ENCODE assay signal across 10 cellular contexts in the genomic region with DNA sequence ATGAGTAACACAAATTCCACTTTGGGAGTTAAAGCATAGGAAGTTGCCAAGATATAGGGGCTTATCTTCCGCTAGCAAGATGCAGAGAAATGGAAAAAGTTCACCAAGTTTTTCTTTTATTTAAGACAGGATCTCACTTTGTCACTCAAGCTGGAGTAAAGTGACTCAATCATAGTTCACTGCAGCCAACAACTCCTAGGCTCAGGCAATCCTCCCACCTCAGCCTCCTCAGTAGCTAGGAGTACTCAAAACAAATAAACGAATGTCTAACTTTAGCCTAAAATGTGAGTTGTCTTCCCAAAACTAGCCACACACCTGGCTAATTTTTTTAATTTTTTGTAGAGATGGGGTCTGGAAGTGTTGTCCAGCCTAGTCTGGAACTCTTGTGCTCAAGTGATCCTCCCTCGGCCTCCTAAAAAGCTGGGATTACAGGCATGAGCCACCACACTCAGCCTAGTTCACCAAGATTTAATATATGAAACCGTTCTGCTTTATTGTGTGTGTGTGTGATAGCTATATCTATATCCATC. TPM values are rescaled to one million over a fixed set of nuclear protein-coding genes. Genes with fewer than 3 reads are reported as not detected.
A peak's percentile ranks its signal among the peaks of the same experiment; 100 is the strongest.
DNase-seq lines count a peak whose midpoint lies in the region; ATAC-seq lines count a peak whose summit lies in the region.
"Had no signal": no experiment of that assay in that cellular context is flagged by ENCODE, and none has a peak within 500 bp of the region (broad histone marks: within the 10 kb centered on the region; RNA-seq: fewer than 3 reads in every experiment).

No MANE protein-coding gene starts in this region.

- no peak overlapping the region for H3K4me3 Mint-ChIP-seq in CD4-positive, alpha-beta memory T cell
- no peak overlapping the region for H3K4me3 Mint-ChIP-seq in central memory CD8-positive, alpha-beta T cell
- H3K4me3 Mint-ChIP-seq in naive thymus-derived CD4-positive, alpha-beta T cell, result no peak overlapping the region
- H3K4me3 Mint-ChIP-seq: activated CD4-positive, alpha-beta T cell treated with anti-CD3 and anti-CD28 coated beads for 36 hours had no signal

- no peak for DNase-seq in CD4-positive, alpha-beta memory T cell
- peak; percentile 76 for DNase-seq in M059J (ENCODE audit: low read depth)
- no peak for DNase-seq in central memory CD8-positive, alpha-beta T cell (ENCODE audit: low spot score in 2 of 2)
- DNase-seq in naive thymus-derived CD4-positive, alpha-beta T cell, result no peak
- no peak for DNase-seq in effector CD8-positive, alpha-beta T cell (lab: John Stamatoyannopoulos, UW)
- DNase-seq in NCI-H1436 treated with DMSO at 0.1 percent for 48 hours (lab: John Stamatoyannopoulos, UW), result no peak
- DNase-seq: activated CD4-positive, alpha-beta T cell treated with anti-CD3 and anti-CD28 coated beads for 36 hours; activated naive CD4-positive, alpha-beta T cell had no signal

- POLR2A ChIA-PET in CD4-positive, alpha-beta memory T cell (lab: Charles Lee; ENCODE audit: partially characterized antibody), result interaction anchor here (1.1 to 15.7 kb wide), 6 partner anchors 9 to 421 kb away, joined by 3 to 483 read pairs (median 4); a partner anchor contains a TSS
- POLR2A ChIA-PET in naive thymus-derived CD4-positive, alpha-beta T cell (lab: Charles Lee), result interaction anchor here (1.1 to 1.7 kb wide), 4 partner anchors 8 to 418 kb away, joined by 3 to 4 read pairs (median 4); no protein-coding TSS in a partner anchor

- H3K9me3 Mint-ChIP-seq in CD4-positive, alpha-beta memory T cell, result no peaks in the 10 kb centered on the region
- no peaks in the 10 kb centered on the region for H3K9me3 Mint-ChIP-seq in central memory CD8-positive, alpha-beta T cell
- H3K9me3 Mint-ChIP-seq in naive thymus-derived CD4-positive, alpha-beta T cell, result no peaks in the 10 kb centered on the region

- H3K27me3 ChIP-seq in CD4-positive, alpha-beta memory T cell (ENCODE audit: insufficient read depth, low read length), result no peaks in the 10 kb centered on the region
- H3K27me3 ChIP-seq in naive thymus-derived CD4-positive, alpha-beta T cell (ENCODE audit: control insufficient read depth in 2 of 2, insufficient read depth in 2 of 2, low read length in 2 of 2), result no peaks in the 10 kb centered on the region

- H3K27ac ChIP-seq in CD4-positive, alpha-beta memory T cell (ENCODE audit: low read depth, low read length), result no peak overlapping the region
- H3K27ac ChIP-seq in naive thymus-derived CD4-positive, alpha-beta T cell (ENCODE audit: low read depth, low read length), result peak overlapping the region; percentile 8

- H3K36me3 Mint-ChIP-seq in CD4-positive, alpha-beta memory T cell, result peaks cover 42 to 58% of the 10 kb centered on the region in 2 donors
- peaks cover 65% of the 10 kb centered on the region for H3K36me3 Mint-ChIP-seq in central memory CD8-positive, alpha-beta T cell (ENCODE audit: insufficient read depth)
- H3K36me3 Mint-ChIP-seq in naive thymus-derived CD4-positive, alpha-beta T cell, result peaks cover 12 to 39% (median 26%) of the 10 kb centered on the region in 5 donors

- no peaks in the 10 kb centered on the region for H3K9me3 ChIP-seq in CD4-positive, alpha-beta memory T cell (ENCODE audit: control insufficient read depth in 1 of 2, low read length in 2 of 2)
- no peaks in the 10 kb centered on the region for H3K9me3 ChIP-seq in naive thymus-derived CD4-positive, alpha-beta T cell (ENCODE audit: control insufficient read depth in 2 of 3, low read length in 3 of 3)

- no peak for ATAC-seq in central memory CD8-positive, alpha-beta T cell (replicated peaks; ENCODE audit: extremely low read depth, poor library complexity, severe bottlenecking)
- peak; percentile 16 for ATAC-seq in naive thymus-derived CD4-positive, alpha-beta T cell
- no peak for ATAC-seq in GM18502 (IDR thresholded peaks at IDR 0.05; ENCODE audit: poor library complexity, unreplicated experiment)
- ATAC-seq in HG03280 (IDR thresholded peaks at IDR 0.05; ENCODE audit: unreplicated experiment), result no peak
- ATAC-seq: activated CD4-positive, alpha-beta T cell treated with anti-CD3 and anti-CD28 coated beads for 36 hours had no signal

- peaks cover 50% of the 10 kb centered on the region for H3K36me3 ChIP-seq in CD4-positive, alpha-beta memory T cell (ENCODE audit: insufficient read depth, low read length)
- H3K36me3 ChIP-seq in naive thymus-derived CD4-positive, alpha-beta T cell (ENCODE audit: control insufficient read depth in 2 of 3, insufficient read depth in 3 of 3, low read length in 3 of 3), result peaks cover 31 to 55% (median 41%) of the 10 kb centered on the region in 3 experiments

- intact Hi-C loops in CD4-positive, alpha-beta memory T cell (cut with micrococcal nuclease), result no loop called here
- intact Hi-C loops in naive thymus-derived CD4-positive, alpha-beta T cell (cut with micrococcal nuclease), result loop anchor here in 1 of 2 donors (10.0 kb wide), 1 partner anchor 407 kb away; a partner anchor contains a TSS

- H3K4me3 ChIP-seq in CD4-positive, alpha-beta memory T cell (ENCODE audit: low read length in 2 of 2), result no peak overlapping the region
- no peak overlapping the region for H3K4me3 ChIP-seq in naive thymus-derived CD4-positive, alpha-beta T cell (ENCODE audit: low read length)

- peaks cover 23 to 43% (median 33%) of the 10 kb centered on the region in 4 donors for H3K4me1 Mint-ChIP-seq in CD4-positive, alpha-beta memory T cell
- H3K4me1 Mint-ChIP-seq in central memory CD8-positive, alpha-beta T cell, result peaks cover 28% of the 10 kb centered on the region
- H3K4me1 Mint-ChIP-seq in naive thymus-derived CD4-positive, alpha-beta T cell, result peaks cover 7 to 52% (median 41%) of the 10 kb centered on the region in 7 donors

- no peaks in the 10 kb centered on the region for H3K27me3 Mint-ChIP-seq in CD4-positive, alpha-beta memory T cell
- no peaks in the 10 kb centered on the region for H3K27me3 Mint-ChIP-seq in central memory CD8-positive, alpha-beta T cell
- no peaks in the 10 kb centered on the region for H3K27me3 Mint-ChIP-seq in naive thymus-derived CD4-positive, alpha-beta T cell
- H3K27me3 Mint-ChIP-seq: activated CD4-positive, alpha-beta T cell treated with anti-CD3 and anti-CD28 coated beads for 36 hours had no signal

- H3K27ac Mint-ChIP-seq in CD4-positive, alpha-beta memory T cell, result peak overlapping the region in 6 of 7 donors; percentile 2 to 99 (median 34)
- peak overlapping the region; percentile 75 for H3K27ac Mint-ChIP-seq in central memory CD8-positive, alpha-beta T cell (ENCODE audit: low read depth)
- H3K27ac Mint-ChIP-seq in naive thymus-derived CD4-positive, alpha-beta T cell, result peak overlapping the region in 6 of 9 donors; percentile 7 to 62 (median 19)
- H3K27ac Mint-ChIP-seq: activated CD4-positive, alpha-beta T cell treated with anti-CD3 and anti-CD28 coated beads for 36 hours had no signal

- CTCF ChIA-PET in CD4-positive, alpha-beta memory T cell (lab: Charles Lee; ENCODE audit: partially characterized antibody), result interaction anchor here (1.2 kb wide), 1 partner anchor 9 kb away, joined by 3 read pairs; no protein-coding TSS in a partner anchor
- CTCF ChIA-PET in naive thymus-derived CD4-positive, alpha-beta T cell (lab: Charles Lee), result interaction anchor here (0.6 to 0.7 kb wide), 2 partner anchors 347 to 417 kb away, joined by 3 to 4 read pairs; no protein-coding TSS in a partner anchor

- peaks cover 33% of the 10 kb centered on the region for H3K4me1 ChIP-seq in CD4-positive, alpha-beta memory T cell (ENCODE audit: insufficient read depth, low read length)
- peaks cover 11 to 16% of the 10 kb centered on the region in 2 donors for H3K4me1 ChIP-seq in naive thymus-derived CD4-positive, alpha-beta T cell (ENCODE audit: control insufficient read depth in 2 of 2, insufficient read depth in 2 of 2, low read length in 2 of 2)

RNA-seq across cellular contexts. Expression of a gene that starts 9.9 kb away (rescaled TPM):
- total RNA-seq in CD4-positive, alpha-beta memory T cell, result 100 to 1,000 TPM; 657 to 677 TPM
- 100 to 1,000 TPM; 309 to 696 TPM for polyA plus RNA-seq in CD4-positive, alpha-beta memory T cell
- 2,499 and 3,150 TPM in 2 replicates for total RNA-seq in M059J (2014; rRNA removed; shearing (Covaris generic))
- 1,000 to 10,000 TPM in 3 of 5 experiments, 100 to 1,000 TPM in 2; 498 to 2,181 (median 1,002) TPM for total RNA-seq in naive thymus-derived CD4-positive, alpha-beta T cell
- polyA plus RNA-seq in naive thymus-derived CD4-positive, alpha-beta T cell, result 100 to 1,000 TPM; 399 to 546 TPM

RNA-seq across cellular contexts. Expression of a gene that starts 36.5 kb away (rescaled TPM):
- 10 to 100 TPM; 20.2 to 21.3 TPM for total RNA-seq in CD4-positive, alpha-beta memory T cell
- polyA plus RNA-seq in CD4-positive, alpha-beta memory T cell, result 1 to 10 TPM; 7.3 to 8.2 TPM
- 2.6 and 3.3 TPM in 2 replicates for total RNA-seq in M059J (2014; rRNA removed; shearing (Covaris generic))
- total RNA-seq in naive thymus-derived CD4-positive, alpha-beta T cell, result 10 to 100 TPM; 10.2 to 30.6 (median 15.9) TPM
- polyA plus RNA-seq in naive thymus-derived CD4-positive, alpha-beta T cell, result 10 to 100 TPM in 1 of 2 donors, 1 to 10 TPM in 1; 9.7 to 12.8 TPM

Comparison
In these comparisons a context has a peak if more than half of its experiments do, and no peak if none do; other contexts are left out.
1. H3K27ac Mint-ChIP-seq: peak in every context shown above with its lines; median percentile 75 in central memory CD8-positive, alpha-beta T cell; 34 in CD4-positive, alpha-beta memory T cell; 19 in naive thymus-derived CD4-positive, alpha-beta T cell.